In genomic region chr7:112080441-112080840, GRCh38 we compare ENCODE assay signal across 8 cellular contexts.
DNase-seq lines count a peak whose midpoint lies in the region; ATAC-seq and TF ChIP-seq lines count a peak whose summit lies in the region.

No MANE protein-coding gene starts in this region.

- no peak overlapping the region for H3K27ac Mint-ChIP-seq in activated CD4-positive, alpha-beta T cell treated with anti-CD3 and anti-CD28 coated beads, Interleukin-2, amount 10 ng/mL, durations not matched to agents 24 days and 14 days

- no peaks in the 10 kb centered on the region for H3K9me3 Mint-ChIP-seq in activated CD4-positive, alpha-beta T cell treated with anti-CD3 and anti-CD28 coated beads, Interleukin-2, amount 10 ng/mL, durations not matched to agents 24 days and 14 days

- POLR2A ChIA-PET in HEK293T (lab: Yijun Ruan, JAX): no interaction called here

- H3K4me1 Mint-ChIP-seq in activated CD4-positive, alpha-beta T cell treated with anti-CD3 and anti-CD28 coated beads, Interleukin-2, amount 10 ng/mL, durations not matched to agents 24 days and 14 days: peaks cover 7% of the 10 kb centered on the region

- DNase-seq in DMS53 (lab: John Stamatoyannopoulos, UW) (peak; percentile 98), HK-2 (ENCODE audit: unreplicated experiment) (peak; percentile 58), adrenal gland (peak in 4 of 7 donors; percentile 17 to 62 (median 42)), left lobe of liver (ENCODE audit: low spot score) (no peak), HEK293T (ENCODE audit: extremely low spot score) (no peak), NK-92 (lab: John Stamatoyannopoulos, UW; ENCODE audit: unreplicated experiment) (no peak)
- no peak for DNase-seq in activated CD4-positive, alpha-beta T cell treated with anti-CD3 and anti-CD28 coated beads, Interleukin-2, amount 10 ng/mL, durations not matched to agents 24 days and 14 days

- peak overlapping the region in 4 of 5 donors; percentile 22 to 85 (median 66) for H3K27ac ChIP-seq in adrenal gland

- WGBS in adrenal gland, 4 donors: 62 to 66% (median 64%) methylated on average over 5 of the region's 5 CpGs

- no peaks in the 10 kb centered on the region for H3K27me3 ChIP-seq in adrenal gland

- intact Hi-C loops in adrenal gland (cut with DNase I): no loop called here
- intact Hi-C loops in activated CD4-positive, alpha-beta T cell treated with anti-CD3 and anti-CD28 coated beads, Interleukin-2, amount 10 ng/mL, durations not matched to agents 24 days and 14 days (cut with micrococcal nuclease): no loop called here

- no peaks in the 10 kb centered on the region for H3K9me3 ChIP-seq in adrenal gland (replicated peaks in 1 of 3)

- H3K4me3 Mint-ChIP-seq in activated CD4-positive, alpha-beta T cell treated with anti-CD3 and anti-CD28 coated beads, Interleukin-2, amount 10 ng/mL, durations not matched to agents 24 days and 14 days: no peak overlapping the region

- no peak overlapping the region for H3K4me3 ChIP-seq in adrenal gland

- no peaks in the 10 kb centered on the region for H3K36me3 ChIP-seq in adrenal gland (replicated peaks in 1 of 2)

- H3K4me1 ChIP-seq in adrenal gland (replicated peaks in 1 of 2): peaks cover 0 to 30% of the 10 kb centered on the region in 2 donors

- no peak for TF ChIP-seq CTCF in adrenal gland (IDR thresholded peaks at IDR 0.05)

- TF ChIP-seq POLR2A in adrenal gland (IDR thresholded peaks at IDR 0.05): no peak

- ATAC-seq in GM21423 (IDR thresholded peaks at IDR 0.05; ENCODE audit: unreplicated experiment) (peak; percentile 79), left lobe of liver (peak; percentile 45)

- CTCF ChIA-PET in HEK293T (lab: Yijun Ruan, JAX): interaction anchor here (0.7 kb wide), 1 partner anchor 67 kb away, joined by 3 read pairs; no protein-coding TSS in a partner anchor

- H3K27me3 Mint-ChIP-seq in activated CD4-positive, alpha-beta T cell treated with anti-CD3 and anti-CD28 coated beads, Interleukin-2, amount 10 ng/mL, durations not matched to agents 24 days and 14 days: peaks cover 13% of the 10 kb centered on the region

- H3K36me3 Mint-ChIP-seq in activated CD4-positive, alpha-beta T cell treated with anti-CD3 and anti-CD28 coated beads, Interleukin-2, amount 10 ng/mL, durations not matched to agents 24 days and 14 days (ENCODE audit: low read depth): no peaks in the 10 kb centered on the region

TF ChIP-seq in HEK293T, 16 proteins besides CTCF, POLR2A, EP300 and RAD21:
- TF ChIP-seq ELF4 (IDR thresholded peaks at IDR 0.05): no peak
- TF ChIP-seq BHLHE40 (IDR thresholded peaks at IDR 0.05; ENCODE audit: borderline replicate concordance): no peak
- no peak for TF ChIP-seq FOXM1 (IDR thresholded peaks at IDR 0.05; ENCODE audit: borderline replicate concordance)
- TF ChIP-seq TARDBP (IDR thresholded peaks at IDR 0.05): no peak
- TF ChIP-seq FOXK2 (IDR thresholded peaks at IDR 0.05): no peak
- TF ChIP-seq NFRKB (IDR thresholded peaks at IDR 0.05): no peak
- no peak for TF ChIP-seq FOXA1 (IDR thresholded peaks at IDR 0.05)
- TF ChIP-seq SP1 (IDR thresholded peaks at IDR 0.05): no peak
- no peak for TF ChIP-seq ZNF384 (IDR thresholded peaks at IDR 0.05)
- TF ChIP-seq ARNT (IDR thresholded peaks at IDR 0.05): no peak
- no peak for TF ChIP-seq CTBP1 (IDR thresholded peaks at IDR 0.05; ENCODE audit: borderline replicate concordance)
- no peak for TF ChIP-seq L3MBTL2 (conservative IDR thresholded peaks at IDR 0.05)
- TF ChIP-seq LEF1 (IDR thresholded peaks at IDR 0.05; ENCODE audit: borderline replicate concordance): no peak
- no peak for TF ChIP-seq PKNOX1 (IDR thresholded peaks at IDR 0.05)
- no peak for TF ChIP-seq SUZ12 (IDR thresholded peaks at IDR 0.05)
- TF ChIP-seq HDGF (IDR thresholded peaks at IDR 0.05; ENCODE audit: borderline replicate concordance): no peak

Comparison
In these comparisons a context has a peak if more than half of its experiments do, and no peak if none do; other contexts are left out.
1. DNase-seq: peak in DMS53 (single experiment), HK-2 (single experiment) and adrenal gland (4 of 7); none in left lobe of liver (single experiment), activated CD4-positive, alpha-beta T cell treated with anti-CD3 and anti-CD28 coated beads, Interleukin-2, amount 10 ng/mL, durations not matched to agents 24 days and 14 days (single experiment), HEK293T (single experiment) and NK-92 (single experiment).